In genomic region chr6:4608361-4609115, GRCh38 we compare ENCODE assay signal across 17 cellular contexts.
A peak's percentile ranks its signal among the peaks of the same experiment; 100 is the strongest.
DNase-seq lines count a peak whose midpoint lies in the region; ATAC-seq and TF ChIP-seq lines count a peak whose summit lies in the region.
"Had no signal": no experiment of that assay in that cellular context is flagged by ENCODE, and none has a peak within 500 bp of the region (broad histone marks: within the 10 kb centered on the region; RNA-seq: fewer than 3 reads in every experiment).

No MANE protein-coding gene starts in this region.

- peak overlapping the region; percentile 66 for H3K27ac ChIP-seq in endodermal cell (ENCODE audit: low read depth, low read length)
- H3K27ac ChIP-seq in CD4-positive, alpha-beta memory T cell (ENCODE audit: low read depth, low read length), result no peak overlapping the region

- no peaks in the 10 kb centered on the region for H3K9me3 ChIP-seq in endodermal cell (ENCODE audit: control insufficient read depth, low read length)
- H3K9me3 ChIP-seq in CD4-positive, alpha-beta memory T cell (ENCODE audit: control insufficient read depth in 1 of 2, low read length in 2 of 2), result no peaks in the 10 kb centered on the region

- no peak overlapping the region for H3K27ac Mint-ChIP-seq in endodermal cell
- peak overlapping the region; percentile 89 to 95 for H3K27ac Mint-ChIP-seq in natural killer cell treated with Interleukin-12 subunit alpha and Interleukin-12 subunit beta and Interleukin-15 and Interleukin-18, amount 100 ng/mL, for 72 hours
- no peak overlapping the region for H3K27ac Mint-ChIP-seq in CD4-positive, alpha-beta memory T cell
- H3K27ac Mint-ChIP-seq: activated CD4-positive, alpha-beta memory T cell treated with anti-CD3 and anti-CD28 coated beads for 36 hours; activated T-helper 17 cell treated with anti-CD3 and anti-CD28 coated beads, Interleukin-2, amount 50 U/mL, for 72 hours; H9 had no signal

- H3K4me1 Mint-ChIP-seq in endodermal cell, result no peaks in the 10 kb centered on the region
- H3K4me1 Mint-ChIP-seq in natural killer cell treated with Interleukin-12 subunit alpha and Interleukin-12 subunit beta and Interleukin-15 and Interleukin-18, amount 100 ng/mL, for 72 hours (ENCODE audit: low read depth in 2 of 2), result peaks cover 69 to 71% of the 10 kb centered on the region in 2 donors
- peaks cover 0 to 19% (median 2%) of the 10 kb centered on the region in 4 donors for H3K4me1 Mint-ChIP-seq in CD4-positive, alpha-beta memory T cell
- H3K4me1 Mint-ChIP-seq: activated T-helper 17 cell treated with anti-CD3 and anti-CD28 coated beads, Interleukin-2, amount 50 U/mL, for 72 hours had no signal

- H3K9ac ChIP-seq in endodermal cell (ENCODE audit: extremely low read depth, low read length, poor library complexity, severe bottlenecking), result no peak overlapping the region

- H3K36me3 ChIP-seq in endodermal cell (ENCODE audit: control insufficient read depth, insufficient read depth, low read length), result no peaks in the 10 kb centered on the region
- no peaks in the 10 kb centered on the region for H3K36me3 ChIP-seq in CD4-positive, alpha-beta memory T cell (ENCODE audit: insufficient read depth, low read length)

- DNase-seq in NCI-H345 (lab: John Stamatoyannopoulos, UW) (peak; percentile 11), NCI-H345 treated with DMSO at 0.1 percent for 48 hours (lab: John Stamatoyannopoulos, UW; ENCODE audit: unreplicated experiment) (no peak), endodermal cell (no peak)
- DNase-seq in natural killer cell treated with Interleukin-12 subunit alpha and Interleukin-12 subunit beta and Interleukin-15 and Interleukin-18, amount 100 ng/mL, for 72 hours (ENCODE audit: low spot score), result no peak
- DNase-seq in CD4-positive, alpha-beta memory T cell, result no peak
- DNase-seq: ACHN; activated CD4-positive, alpha-beta memory T cell treated with anti-CD3 and anti-CD28 coated beads for 36 hours; effector CD4-positive, alpha-beta T cell; foreskin fibroblast; H9; NCI-H1930; stimulated activated CD4-positive, alpha-beta T cell treated with anti-CD3 and anti-CD28 coated beads, Interleukin-4, amount 100 ng/mL, for 1 hour had no signal

- H3K9me3 Mint-ChIP-seq in endodermal cell, result no peaks in the 10 kb centered on the region
- H3K9me3 Mint-ChIP-seq in natural killer cell treated with Interleukin-12 subunit alpha and Interleukin-12 subunit beta and Interleukin-15 and Interleukin-18, amount 100 ng/mL, for 72 hours, result peaks cover 3% of the 10 kb centered on the region
- H3K9me3 Mint-ChIP-seq in CD4-positive, alpha-beta memory T cell, result peaks cover 0 to 2% (median 0%) of the 10 kb centered on the region in 8 donors
- H3K9me3 Mint-ChIP-seq: activated CD4-positive, alpha-beta memory T cell treated with anti-CD3 and anti-CD28 coated beads for 36 hours; activated T-helper 17 cell treated with anti-CD3 and anti-CD28 coated beads, Interleukin-2, amount 50 U/mL, for 72 hours; H9 had no signal

- no peaks in the 10 kb centered on the region for H3K4me1 ChIP-seq in endodermal cell (ENCODE audit: control insufficient read depth, insufficient read depth, low read length)
- H3K4me1 ChIP-seq in CD4-positive, alpha-beta memory T cell (ENCODE audit: insufficient read depth, low read length), result no peaks in the 10 kb centered on the region

- intact Hi-C loops in CD4-positive, alpha-beta memory T cell (cut with micrococcal nuclease), result no loop called here

- no peak for TF ChIP-seq CTCF in endodermal cell (conservative IDR thresholded peaks at IDR 0.05)

- H3K27me3 Mint-ChIP-seq in endodermal cell (ENCODE audit: insufficient read depth), result peaks cover 5% of the 10 kb centered on the region
- no peaks in the 10 kb centered on the region for H3K27me3 Mint-ChIP-seq in natural killer cell treated with Interleukin-12 subunit alpha and Interleukin-12 subunit beta and Interleukin-15 and Interleukin-18, amount 100 ng/mL, for 72 hours
- H3K27me3 Mint-ChIP-seq in CD4-positive, alpha-beta memory T cell, result peaks cover 1 to 6% of the 10 kb centered on the region in 2 donors

- POLR2A ChIA-PET in CD4-positive, alpha-beta memory T cell (lab: Charles Lee; ENCODE audit: partially characterized antibody), result no interaction called here

- 93 to 96% methylated on average over 14 to 23 of the region's 23 CpGs for WGBS in endodermal cell (ENCODE audit: insufficient coverage in 1 of 2, insufficient read length in 1 of 2), 2 experiments

- peak; percentile 37 to 65 for ATAC-seq in natural killer cell treated with Interleukin-12 subunit alpha and Interleukin-12 subunit beta and Interleukin-15 and Interleukin-18, amount 100 ng/mL, for 72 hours
- no peak for ATAC-seq in HG03565 (IDR thresholded peaks at IDR 0.05; ENCODE audit: unreplicated experiment)
- no peak for ATAC-seq in GM21529 (IDR thresholded peaks at IDR 0.05; ENCODE audit: unreplicated experiment)
- no peak for ATAC-seq in HG02763 (IDR thresholded peaks at IDR 0.05; ENCODE audit: unreplicated experiment)
- ATAC-seq: activated T-helper 17 cell treated with anti-CD3 and anti-CD28 coated beads, Interleukin-2, amount 50 U/mL, for 72 hours; SK-N-SH treated with all-trans-retinoic acid at 6 μM for 48 hours had no signal

- H3K4me3 Mint-ChIP-seq in endodermal cell, result no peak overlapping the region
- H3K4me3 Mint-ChIP-seq in natural killer cell treated with Interleukin-12 subunit alpha and Interleukin-12 subunit beta and Interleukin-15 and Interleukin-18, amount 100 ng/mL, for 72 hours, result peak overlapping the region; percentile 86
- no peak overlapping the region for H3K4me3 Mint-ChIP-seq in CD4-positive, alpha-beta memory T cell
- H3K4me3 Mint-ChIP-seq: activated CD4-positive, alpha-beta memory T cell treated with anti-CD3 and anti-CD28 coated beads for 36 hours; activated T-helper 17 cell treated with anti-CD3 and anti-CD28 coated beads, Interleukin-2, amount 50 U/mL, for 72 hours; H9 had no signal

- H3K27me3 ChIP-seq in endodermal cell (ENCODE audit: control insufficient read depth, insufficient read depth, low read length, poor library complexity, severe bottlenecking), result no peaks in the 10 kb centered on the region
- H3K27me3 ChIP-seq in CD4-positive, alpha-beta memory T cell (ENCODE audit: insufficient read depth, low read length), result no peaks in the 10 kb centered on the region

- H3K4me3 ChIP-seq in endodermal cell (ENCODE audit: low read length), result no peak overlapping the region
- H3K4me3 ChIP-seq in CD4-positive, alpha-beta memory T cell (ENCODE audit: low read length in 2 of 2), result no peak overlapping the region

- H3K36me3 Mint-ChIP-seq in endodermal cell (ENCODE audit: low read depth), result no peaks in the 10 kb centered on the region
- no peaks in the 10 kb centered on the region for H3K36me3 Mint-ChIP-seq in natural killer cell treated with Interleukin-12 subunit alpha and Interleukin-12 subunit beta and Interleukin-15 and Interleukin-18, amount 100 ng/mL, for 72 hours
- H3K36me3 Mint-ChIP-seq in CD4-positive, alpha-beta memory T cell, result no peaks in the 10 kb centered on the region
- H3K36me3 Mint-ChIP-seq: activated CD4-positive, alpha-beta memory T cell treated with anti-CD3 and anti-CD28 coated beads for 36 hours had no signal

- CTCF ChIA-PET in CD4-positive, alpha-beta memory T cell (lab: Charles Lee; ENCODE audit: partially characterized antibody), result no interaction called here

Comparison
In these comparisons a context has a peak if more than half of its experiments do, and no peak if none do; other contexts are left out.
1. H3K27ac Mint-ChIP-seq: peak in natural killer cell treated with Interleukin-12 subunit alpha and Interleukin-12 subunit beta and Interleukin-15 and Interleukin-18, amount 100 ng/mL, for 72 hours (2 of 2); none in endodermal cell (single experiment) and CD4-positive, alpha-beta memory T cell (0 of 7).
2. ATAC-seq: peak in natural killer cell treated with Interleukin-12 subunit alpha and Interleukin-12 subunit beta and Interleukin-15 and Interleukin-18, amount 100 ng/mL, for 72 hours (2 of 2); none in HG03565 (single experiment), GM21529 (single experiment) and HG02763 (single experiment).